ENCODE assay signal across 28 cellular contexts in the genomic region with DNA sequence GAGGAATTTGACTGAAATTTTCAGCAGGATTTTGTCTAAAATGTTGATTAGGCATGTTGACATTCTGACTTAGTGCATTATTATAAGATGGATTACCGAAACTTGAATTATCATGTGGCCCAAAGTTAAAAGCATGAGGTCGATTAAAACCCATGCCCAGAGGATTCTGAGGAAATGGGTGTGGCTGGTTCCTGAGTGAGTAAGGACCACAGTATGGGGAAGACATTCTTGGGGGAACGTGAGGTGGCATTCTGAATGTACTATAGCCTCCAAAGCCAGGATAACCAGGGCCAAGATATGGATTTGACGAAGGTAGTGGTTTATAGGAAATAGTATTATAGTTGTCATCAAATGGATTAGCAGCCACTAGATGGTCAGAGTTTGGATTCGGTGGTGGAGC. TPM values are rescaled to one million over a fixed set of nuclear protein-coding genes. Genes with fewer than 3 reads are reported as not detected.
DNase-seq lines count a peak whose midpoint lies in the region; FAIRE-seq and TF ChIP-seq lines count a peak whose summit lies in the region.
"Had no signal": no experiment of that assay in that cellular context is flagged by ENCODE, and none has a peak within 500 bp of the region (broad histone marks: within the 10 kb centered on the region; RNA-seq: fewer than 3 reads in every experiment).

No MANE protein-coding gene starts in this region.

- no peak overlapping the region for H3K27ac ChIP-seq in substantia nigra (ENCODE audit: low read depth, low read length, poor library complexity, severe bottlenecking)
- H3K27ac ChIP-seq in esophagus squamous epithelium, result no peak overlapping the region
- H3K27ac ChIP-seq in small intestine (ENCODE audit: low read depth in 1 of 2, low read length in 1 of 2), result no peak overlapping the region
- H3K27ac ChIP-seq: ascending aorta, hepatocyte, SJCRH30, tibial nerve had no signal

- no peak for TF ChIP-seq POLR2A in esophagus squamous epithelium (IDR thresholded peaks at IDR 0.05)

- peak; percentile 77 for DNase-seq in ELR (ENCODE audit: low read depth)
- DNase-seq in LoVo (ENCODE audit: low spot score), result peak; percentile 32
- DNase-seq in cardiac fibroblast (ENCODE audit: low read depth in 2 of 2), result peak; percentile 45 to 74
- DNase-seq in progenitor cell of endocrine pancreas (ENCODE audit: low spot score, unreplicated experiment), result no peak
- DNase-seq in substantia nigra (lab: John Stamatoyannopoulos, UW), result no peak
- no peak for DNase-seq in esophagus squamous epithelium (lab: John Stamatoyannopoulos, UW)
- DNase-seq in small intestine, result no peak
- no peak for DNase-seq in MV-4-11 (lab: John Stamatoyannopoulos, UW)
- DNase-seq: activated CD4-positive, alpha-beta memory T cell treated with anti-CD3 and anti-CD28 coated beads for 36 hours; activated CD8-positive, alpha-beta memory T cell treated with anti-CD3 and anti-CD28 coated beads, Interleukin-2, amount 50 U/mL, for 48 hours; CD4-positive, alpha-beta memory T cell; cerebellar nuclear complex; DMS 273 treated with DMSO at 0.1 percent for 48 hours; GDM1; left ventricle myocardium superior; naive thymus-derived CD8-positive, alpha-beta T cell; NCI-H1417; retina; SJCRH30; T-cell had no signal

- H3K36me3 Mint-ChIP-seq in progenitor cell of endocrine pancreas (ENCODE audit: insufficient read depth), result peaks cover 8% of the 10 kb centered on the region
- H3K36me3 Mint-ChIP-seq: activated CD4-positive, alpha-beta memory T cell treated with anti-CD3 and anti-CD28 coated beads for 36 hours; activated naive CD8-positive, alpha-beta T cell; CD4-positive, alpha-beta memory T cell; naive thymus-derived CD8-positive, alpha-beta T cell; T-cell had no signal

- H3K4me3 Mint-ChIP-seq in progenitor cell of endocrine pancreas (ENCODE audit: low read depth), result no peak overlapping the region
- H3K4me3 Mint-ChIP-seq: activated CD4-positive, alpha-beta memory T cell treated with anti-CD3 and anti-CD28 coated beads for 36 hours; activated naive CD8-positive, alpha-beta T cell; activated T-helper 17 cell treated with anti-CD3 and anti-CD28 coated beads, Interleukin-2, amount 50 U/mL, for 72 hours; CD4-positive, alpha-beta memory T cell; GM23338; mesothelial cell of epicardium; naive thymus-derived CD8-positive, alpha-beta T cell; stimulated activated naive CD8-positive, alpha-beta T cell treated with anti-CD3 and anti-CD28 coated beads, Interleukin-15, Interleukin-2, amounts not matched to agents 100 ng/mL and 50 ng/mL, for 24 hours; T-cell had no signal

- H3K4me3 ChIP-seq in cardiac fibroblast (replicated peaks in 1 of 2; ENCODE audit: low read depth in 2 of 2, low read length in 2 of 2) (no peak overlapping the region), esophagus squamous epithelium (no peak overlapping the region), small intestine (ENCODE audit: low read depth in 1 of 2, low read length in 2 of 2) (no peak overlapping the region)
- H3K4me3 ChIP-seq: ascending aorta, GM23338, hepatocyte, SJCRH30, tibial nerve had no signal

- no peaks in the 10 kb centered on the region for H3K9me3 Mint-ChIP-seq in progenitor cell of endocrine pancreas (ENCODE audit: low read depth)
- H3K9me3 Mint-ChIP-seq: activated CD4-positive, alpha-beta memory T cell treated with anti-CD3 and anti-CD28 coated beads for 36 hours; activated T-helper 17 cell treated with anti-CD3 and anti-CD28 coated beads, Interleukin-2, amount 50 U/mL, for 72 hours; GM23338; stimulated activated naive CD8-positive, alpha-beta T cell treated with anti-CD3 and anti-CD28 coated beads, Interleukin-15, Interleukin-2, amounts not matched to agents 100 ng/mL and 50 ng/mL, for 24 hours; T-cell had no signal

- FAIRE-seq in small intestine (lab: Jason Lieb, UNC), result no peak

- TF ChIP-seq CTCF in cardiac fibroblast (IDR thresholded peaks at IDR 0.05; ENCODE audit: low read depth, low read length) (no peak), progenitor cell of endocrine pancreas (IDR thresholded peaks at IDR 0.05; ENCODE audit: unreplicated experiment) (no peak), esophagus squamous epithelium (IDR thresholded peaks at IDR 0.05) (no peak)

- H3K36me3 ChIP-seq in esophagus squamous epithelium, result no peaks in the 10 kb centered on the region
- no peaks in the 10 kb centered on the region for H3K36me3 ChIP-seq in small intestine (ENCODE audit: control insufficient read depth in 2 of 2, insufficient read depth in 2 of 2, low read length in 2 of 2)

- H3K27me3 ChIP-seq in esophagus squamous epithelium (no peaks in the 10 kb centered on the region), small intestine (ENCODE audit: control insufficient read depth in 2 of 2, insufficient read depth in 2 of 2, low read length in 2 of 2) (no peaks in the 10 kb centered on the region)
- H3K27me3 ChIP-seq: ascending aorta, hepatocyte, SJCRH30, tibial nerve had no signal

- 65 to 67% methylated on average over 5 of the region's 5 CpGs for WGBS in esophagus squamous epithelium, 2 donors
- 72 to 77% (median 74%) methylated on average over 5 of the region's 5 CpGs for WGBS in small intestine, 3 donors

- H3K27me3 Mint-ChIP-seq in progenitor cell of endocrine pancreas, result no peaks in the 10 kb centered on the region

- intact Hi-C loops in esophagus squamous epithelium (cut with DNase I), result no loop called here

- H3K4me1 ChIP-seq in esophagus squamous epithelium, result no peaks in the 10 kb centered on the region
- H3K4me1 ChIP-seq in small intestine (ENCODE audit: control insufficient read depth in 2 of 2, insufficient read depth in 1 of 2, low read depth in 1 of 2, low read length in 1 of 2), result no peaks in the 10 kb centered on the region
- H3K4me1 ChIP-seq: ascending aorta, SJCRH30 had no signal

- no peaks in the 10 kb centered on the region for H3K4me1 Mint-ChIP-seq in progenitor cell of endocrine pancreas (ENCODE audit: low read depth)
- H3K4me1 Mint-ChIP-seq: activated T-helper 17 cell treated with anti-CD3 and anti-CD28 coated beads, Interleukin-2, amount 50 U/mL, for 72 hours; CD4-positive, alpha-beta memory T cell; GM23338; mesothelial cell of epicardium; naive thymus-derived CD8-positive, alpha-beta T cell; T-cell had no signal

- peak overlapping the region; percentile 10 for H3K27ac Mint-ChIP-seq in progenitor cell of endocrine pancreas
- H3K27ac Mint-ChIP-seq: activated CD4-positive, alpha-beta memory T cell treated with anti-CD3 and anti-CD28 coated beads for 36 hours; activated naive CD8-positive, alpha-beta T cell; activated T-helper 17 cell treated with anti-CD3 and anti-CD28 coated beads, Interleukin-2, amount 50 U/mL, for 72 hours; CD4-positive, alpha-beta memory T cell; GM23338; mesothelial cell of epicardium; stimulated activated naive CD8-positive, alpha-beta T cell treated with anti-CD3 and anti-CD28 coated beads, Interleukin-15, Interleukin-2, amounts not matched to agents 100 ng/mL and 50 ng/mL, for 24 hours; T-cell had no signal

- H3K9me3 ChIP-seq in esophagus squamous epithelium (no peaks in the 10 kb centered on the region), small intestine (ENCODE audit: control insufficient read depth, low read depth) (no peaks in the 10 kb centered on the region)
- H3K9me3 ChIP-seq: ascending aorta, SJCRH30, tibial nerve had no signal

RNA-seq across cellular contexts. Expression of a gene that starts 38.7 kb away (rescaled TPM):
- total RNA-seq in progenitor cell of endocrine pancreas (9.3 and 10.6 TPM in 2 replicates), esophagus squamous epithelium (1 to 10 TPM in 1 of 4 donors, under 1 TPM in 1, not detected in 2; 0.21 to 1.7 TPM)
- polyA plus RNA-seq in small intestine, result 1 to 10 TPM in 2 of 3 donors, not detected in 1; 1.8 to 2.4 TPM
- total RNA-seq: activated T-helper 17 cell treated with anti-CD3 and anti-CD28 coated beads, Interleukin-2, amount 50 U/mL, for 72 hours; ascending aorta had no signal

RNA-seq across cellular contexts. Expression of a gene that starts 41.4 kb away (rescaled TPM):
- total RNA-seq in progenitor cell of endocrine pancreas, result 19.9 and 21.8 TPM in 2 replicates
- total RNA-seq in esophagus squamous epithelium, result 1 to 10 TPM; 1.3 to 5.1 (median 1.8) TPM
- under 1 TPM in 2 of 3 donors, not detected in 1; under 0.01 to 0.49 TPM for polyA plus RNA-seq in small intestine
- total RNA-seq: activated CD4-positive, alpha-beta memory T cell treated with anti-CD3 and anti-CD28 coated beads for 36 hours; activated T-helper 17 cell treated with anti-CD3 and anti-CD28 coated beads, Interleukin-2, amount 50 U/mL, for 72 hours; CD4-positive, alpha-beta memory T cell; naive thymus-derived CD8-positive, alpha-beta T cell had no signal
- polyA plus RNA-seq: CD4-positive, alpha-beta memory T cell; naive thymus-derived CD8-positive, alpha-beta T cell had no signal

Comparison
In these comparisons a context has a peak if more than half of its experiments do, and no peak if none do; other contexts are left out.
1. DNase-seq: peak in ELR (single experiment), LoVo (single experiment) and cardiac fibroblast (2 of 2); none in progenitor cell of endocrine pancreas (single experiment), substantia nigra (0 of 49), esophagus squamous epithelium (single experiment), small intestine (single experiment) and MV-4-11 (single experiment).